ENCODE assay signal across 8 cellular contexts in genomic region chr6:80454197-80454596, GRCh38.
DNase-seq lines count a peak whose midpoint lies in the region; ATAC-seq and TF ChIP-seq lines count a peak whose summit lies in the region.

No MANE protein-coding gene starts in this region.

- DNase-seq in AG04449 (ENCODE audit: low read depth, low spot score) (peak; percentile 85), LHCN-M2 (ENCODE audit: low read depth) (peak; percentile 97), medulla oblongata (ENCODE audit: extremely low spot score) (no peak), neuronal stem cell (ENCODE audit: low spot score) (no peak), NAMALWA (ENCODE audit: low spot score) (no peak)
- DNase-seq in activated CD4-positive, alpha-beta T cell treated with anti-CD3 and anti-CD28 coated beads for 1 hour, result no peak

- no peaks in the 10 kb centered on the region for H3K36me3 ChIP-seq in neuronal stem cell (replicated peaks in 1 of 2; ENCODE audit: control insufficient read depth in 2 of 2, insufficient read depth in 2 of 2, low read length in 2 of 2)

- H3K27me3 ChIP-seq in neuronal stem cell (ENCODE audit: control insufficient read depth in 3 of 3, insufficient read depth in 3 of 3, low read depth in 1 of 3, low read length in 3 of 3), result no peaks in the 10 kb centered on the region

- no CpG with 5 or more reads among the region's 1 CpG for WGBS in neuronal stem cell (ENCODE audit: extremely low coverage in 2 of 2, insufficient read length in 2 of 2, insufficient replicate concordance in 1 of 2), 2 donors

- no peak overlapping the region for H3K23ac ChIP-seq in neuronal stem cell (ENCODE audit: low read depth, low read length, poor library complexity)

- no peak overlapping the region for H2AK5ac ChIP-seq in neuronal stem cell (ENCODE audit: low read depth, low read length)

- no peak overlapping the region for H2BK12ac ChIP-seq in neuronal stem cell (ENCODE audit: low read length)

- H2BK15ac ChIP-seq in neuronal stem cell (ENCODE audit: low read length), result no peak overlapping the region

- H3K14ac ChIP-seq in neuronal stem cell (ENCODE audit: low read length), result no peak overlapping the region

- H2BK5ac ChIP-seq in neuronal stem cell (ENCODE audit: low read length), result no peak overlapping the region

- no peak overlapping the region for H3K9ac ChIP-seq in neuronal stem cell (ENCODE audit: low read depth, low read length, poor library complexity)

- no peak overlapping the region for H2BK120ac ChIP-seq in neuronal stem cell (ENCODE audit: low read depth, low read length)

- H3K27ac ChIP-seq in neuronal stem cell (replicated peaks; ENCODE audit: low read length), result no peak overlapping the region

- no peak overlapping the region for H3K4ac ChIP-seq in neuronal stem cell (ENCODE audit: low read length)

- peaks cover 0 to 1% of the 10 kb centered on the region in 2 donors for H3K4me1 ChIP-seq in neuronal stem cell (ENCODE audit: control insufficient read depth in 2 of 2, insufficient read depth in 1 of 2, low read depth in 1 of 2, low read length in 2 of 2)

- H3K18ac ChIP-seq in neuronal stem cell (ENCODE audit: low read length), result no peak overlapping the region

- no peaks in the 10 kb centered on the region for H3K79me1 ChIP-seq in neuronal stem cell (ENCODE audit: low read depth, low read length)

- CTCF ChIA-PET in AG04449 (lab: Yijun Ruan, JAX), result interaction anchor here (1.2 kb wide), 1 partner anchor 240 kb away, joined by 4 read pairs; no protein-coding TSS in a partner anchor

- POLR2A ChIA-PET in AG04449 (lab: Yijun Ruan, JAX), result interaction anchor here (0.7 to 1.7 kb wide), 4 partner anchors 15 to 1298 kb away, joined by 3 to 12 read pairs (median 4); partner anchors contain the start of gene TENT5A

- TF ChIP-seq CTCF in AG04449 (IDR thresholded peaks at IDR 0.05; ENCODE audit: insufficient read depth, low read length, missing control alignments), result no peak

- no peak overlapping the region for H4K8ac ChIP-seq in neuronal stem cell (ENCODE audit: low read depth, low read length)

- no peak overlapping the region for H3K4me2 ChIP-seq in neuronal stem cell (ENCODE audit: insufficient read depth, low read length, poor library complexity, severe bottlenecking)

- ATAC-seq in GM19372 (IDR thresholded peaks at IDR 0.05; ENCODE audit: low read depth, unreplicated experiment) (peak; percentile 62), esophagus mucosa (peak; percentile 95)

- H3K9me3 ChIP-seq in neuronal stem cell (replicated peaks in 1 of 2; ENCODE audit: control insufficient read depth in 2 of 2, insufficient read depth in 1 of 2, low read depth in 1 of 2, low read length in 2 of 2), result no peaks in the 10 kb centered on the region

- no peak overlapping the region for H4K91ac ChIP-seq in neuronal stem cell (ENCODE audit: low read depth, low read length, poor library complexity)

- H3K4me3 ChIP-seq in AG04449 (ENCODE audit: low read depth, low read length) (no peak overlapping the region), neuronal stem cell (ENCODE audit: low read length in 2 of 2) (no peak overlapping the region)

- H2AFZ ChIP-seq in neuronal stem cell (ENCODE audit: low read length), result no peak overlapping the region

Comparison
In these comparisons a context has a peak if more than half of its experiments do, and no peak if none do; other contexts are left out.
1. DNase-seq: peak in AG04449 (single experiment) and LHCN-M2 (single experiment); none in medulla oblongata (single experiment), neuronal stem cell (single experiment), activated CD4-positive, alpha-beta T cell treated with anti-CD3 and anti-CD28 coated beads for 1 hour (single experiment) and NAMALWA (single experiment).